Comparison of ENCODE assay signal across 28 cellular contexts in genomic region chr3:52786330-52787215, GRCh38. TPM values are rescaled to one million over a fixed set of nuclear protein-coding genes. Genes with fewer than 3 reads are reported as not detected.
"Had no signal": no experiment of that assay in that cellular context is flagged by ENCODE, and none has a peak within 500 bp of the region (broad histone marks: within the 10 kb centered on the region; RNA-seq: fewer than 3 reads in every experiment).

No MANE protein-coding gene starts in this region.

- ATAC-seq: activated T-cell treated with anti-CD3 and anti-CD28 coated beads, Interleukin-2, amount 50 U/mL, for 4 hours; left lung; naive thymus-derived CD8-positive, alpha-beta T cell; stimulated activated effector memory CD8-positive, alpha-beta T cell treated with anti-CD3 and anti-CD28 coated beads, Interleukin-12 subunit alpha, Interleukin-12 subunit beta, amount 100 ng/mL, for 72 hours had no signal

- H3K27ac ChIP-seq: breast epithelium, left lung, prostate gland, right atrium auricular region, stomach, VCaP had no signal

- H3K4me3 ChIP-seq: breast epithelium, esophagus squamous epithelium, left lung, prostate gland, right atrium auricular region, smooth muscle cell, stomach had no signal

- DNase-seq: activated CD4-positive, alpha-beta T cell treated with anti-CD3 and anti-CD28 coated beads, Interleukin-2, amount 50 U/mL, for 1 hour; activated CD4-positive, CD25-positive, alpha-beta regulatory T cell treated with anti-CD3 and anti-CD28 coated beads, Interleukin-2, amount 50 U/mL, for 72 hours; activated CD8-positive, alpha-beta memory T cell treated with anti-CD3 and anti-CD28 coated beads, Interleukin-2, amount 50 U/mL, for 4 hours; activated effector memory CD4-positive, alpha-beta T cell treated with Interleukin-2 at 50 U/mL for 16 hours; activated naive CD4-positive, alpha-beta T cell treated with anti-CD3 and anti-CD28 coated beads, Interleukin-2, amount 50 U/mL, for 16 hours; activated T-cell treated with anti-CD3 and anti-CD28 coated beads, Interleukin-2, amount 50 U/mL, for 4 hours; dermis blood vessel endothelial cell; effector memory CD4-positive, alpha-beta T cell; esophagus squamous epithelium; hippocampal formation; islet precursor cell; mesendoderm; stimulated activated CD4-positive, alpha-beta T cell treated with anti-CD3 and anti-CD28 coated beads, Interleukin-4, amount 100 ng/mL, for 24 hours; stomach; T-helper 2 cell; trophoblast cell had no signal

- H3K36me3 Mint-ChIP-seq: naive thymus-derived CD8-positive, alpha-beta T cell; stimulated activated effector memory CD8-positive, alpha-beta T cell treated with anti-CD3 and anti-CD28 coated beads, Interleukin-12 subunit alpha, Interleukin-12 subunit beta, amount 100 ng/mL, for 72 hours had no signal

- H3K9me3 ChIP-seq: breast epithelium, esophagus squamous epithelium, left lung, prostate gland, right atrium auricular region, stomach had no signal

- H3K27me3 ChIP-seq: breast epithelium, right atrium auricular region, stomach had no signal

- H3K27ac Mint-ChIP-seq: stimulated activated effector memory CD8-positive, alpha-beta T cell treated with anti-CD3 and anti-CD28 coated beads, Interleukin-12 subunit alpha, Interleukin-12 subunit beta, amount 100 ng/mL, for 72 hours had no signal

- H3K4me1 ChIP-seq: breast epithelium, esophagus squamous epithelium, left lung, prostate gland, right atrium auricular region, stomach had no signal

- H3K9me3 Mint-ChIP-seq: activated T-cell treated with anti-CD3 and anti-CD28 coated beads, Interleukin-2, amount 50 U/mL, for 4 hours; naive thymus-derived CD8-positive, alpha-beta T cell; stimulated activated effector memory CD8-positive, alpha-beta T cell treated with anti-CD3 and anti-CD28 coated beads, Interleukin-12 subunit alpha, Interleukin-12 subunit beta, amount 100 ng/mL, for 72 hours had no signal

- H3K36me3 ChIP-seq: breast epithelium, esophagus squamous epithelium, left lung, prostate gland, right atrium auricular region, stomach had no signal

- H3K4me3 Mint-ChIP-seq: activated T-cell treated with anti-CD3 and anti-CD28 coated beads, Interleukin-2, amount 50 U/mL, for 4 hours; naive thymus-derived CD8-positive, alpha-beta T cell; stimulated activated effector memory CD8-positive, alpha-beta T cell treated with anti-CD3 and anti-CD28 coated beads, Interleukin-12 subunit alpha, Interleukin-12 subunit beta, amount 100 ng/mL, for 72 hours had no signal

RNA-seq across cellular contexts. Expression of gene ITIH3, which starts 8.0 kb away (rescaled TPM):
- total RNA-seq: glomerular endothelial cell; naive thymus-derived CD8-positive, alpha-beta T cell; smooth muscle cell; temporal lobe had no signal

RNA-seq across cellular contexts. Expression of gene ITIH1, which starts 9.2 kb away (rescaled TPM):
- total RNA-seq: astrocyte; dermis blood vessel endothelial cell; esophagus squamous epithelium; glomerular endothelial cell; naive thymus-derived CD8-positive, alpha-beta T cell; right atrium auricular region; SK-MEL-5; smooth muscle cell; stomach; temporal lobe had no signal

RNA-seq across cellular contexts. Expression of gene ITIH4, which starts 43.9 kb away (rescaled TPM):
- total RNA-seq: SK-MEL-5 had no signal

RNA-seq across cellular contexts. Expression of gene MUSTN1, which starts 48.2 kb away (rescaled TPM):
- total RNA-seq: astrocyte, dermis blood vessel endothelial cell, SK-MEL-5 had no signal
